Comparison of ENCODE assay signal across 1 cellular context in genomic region chr2:66443183-66443976, GRCh38.
TF ChIP-seq lines count a peak whose summit lies in the region.

No MANE protein-coding gene starts in this region.

TF ChIP-seq in HepG2, 621 proteins besides CTCF, POLR2A, EP300 and RAD21 (continued from another document):
- TF ChIP-seq, protein P1, sequence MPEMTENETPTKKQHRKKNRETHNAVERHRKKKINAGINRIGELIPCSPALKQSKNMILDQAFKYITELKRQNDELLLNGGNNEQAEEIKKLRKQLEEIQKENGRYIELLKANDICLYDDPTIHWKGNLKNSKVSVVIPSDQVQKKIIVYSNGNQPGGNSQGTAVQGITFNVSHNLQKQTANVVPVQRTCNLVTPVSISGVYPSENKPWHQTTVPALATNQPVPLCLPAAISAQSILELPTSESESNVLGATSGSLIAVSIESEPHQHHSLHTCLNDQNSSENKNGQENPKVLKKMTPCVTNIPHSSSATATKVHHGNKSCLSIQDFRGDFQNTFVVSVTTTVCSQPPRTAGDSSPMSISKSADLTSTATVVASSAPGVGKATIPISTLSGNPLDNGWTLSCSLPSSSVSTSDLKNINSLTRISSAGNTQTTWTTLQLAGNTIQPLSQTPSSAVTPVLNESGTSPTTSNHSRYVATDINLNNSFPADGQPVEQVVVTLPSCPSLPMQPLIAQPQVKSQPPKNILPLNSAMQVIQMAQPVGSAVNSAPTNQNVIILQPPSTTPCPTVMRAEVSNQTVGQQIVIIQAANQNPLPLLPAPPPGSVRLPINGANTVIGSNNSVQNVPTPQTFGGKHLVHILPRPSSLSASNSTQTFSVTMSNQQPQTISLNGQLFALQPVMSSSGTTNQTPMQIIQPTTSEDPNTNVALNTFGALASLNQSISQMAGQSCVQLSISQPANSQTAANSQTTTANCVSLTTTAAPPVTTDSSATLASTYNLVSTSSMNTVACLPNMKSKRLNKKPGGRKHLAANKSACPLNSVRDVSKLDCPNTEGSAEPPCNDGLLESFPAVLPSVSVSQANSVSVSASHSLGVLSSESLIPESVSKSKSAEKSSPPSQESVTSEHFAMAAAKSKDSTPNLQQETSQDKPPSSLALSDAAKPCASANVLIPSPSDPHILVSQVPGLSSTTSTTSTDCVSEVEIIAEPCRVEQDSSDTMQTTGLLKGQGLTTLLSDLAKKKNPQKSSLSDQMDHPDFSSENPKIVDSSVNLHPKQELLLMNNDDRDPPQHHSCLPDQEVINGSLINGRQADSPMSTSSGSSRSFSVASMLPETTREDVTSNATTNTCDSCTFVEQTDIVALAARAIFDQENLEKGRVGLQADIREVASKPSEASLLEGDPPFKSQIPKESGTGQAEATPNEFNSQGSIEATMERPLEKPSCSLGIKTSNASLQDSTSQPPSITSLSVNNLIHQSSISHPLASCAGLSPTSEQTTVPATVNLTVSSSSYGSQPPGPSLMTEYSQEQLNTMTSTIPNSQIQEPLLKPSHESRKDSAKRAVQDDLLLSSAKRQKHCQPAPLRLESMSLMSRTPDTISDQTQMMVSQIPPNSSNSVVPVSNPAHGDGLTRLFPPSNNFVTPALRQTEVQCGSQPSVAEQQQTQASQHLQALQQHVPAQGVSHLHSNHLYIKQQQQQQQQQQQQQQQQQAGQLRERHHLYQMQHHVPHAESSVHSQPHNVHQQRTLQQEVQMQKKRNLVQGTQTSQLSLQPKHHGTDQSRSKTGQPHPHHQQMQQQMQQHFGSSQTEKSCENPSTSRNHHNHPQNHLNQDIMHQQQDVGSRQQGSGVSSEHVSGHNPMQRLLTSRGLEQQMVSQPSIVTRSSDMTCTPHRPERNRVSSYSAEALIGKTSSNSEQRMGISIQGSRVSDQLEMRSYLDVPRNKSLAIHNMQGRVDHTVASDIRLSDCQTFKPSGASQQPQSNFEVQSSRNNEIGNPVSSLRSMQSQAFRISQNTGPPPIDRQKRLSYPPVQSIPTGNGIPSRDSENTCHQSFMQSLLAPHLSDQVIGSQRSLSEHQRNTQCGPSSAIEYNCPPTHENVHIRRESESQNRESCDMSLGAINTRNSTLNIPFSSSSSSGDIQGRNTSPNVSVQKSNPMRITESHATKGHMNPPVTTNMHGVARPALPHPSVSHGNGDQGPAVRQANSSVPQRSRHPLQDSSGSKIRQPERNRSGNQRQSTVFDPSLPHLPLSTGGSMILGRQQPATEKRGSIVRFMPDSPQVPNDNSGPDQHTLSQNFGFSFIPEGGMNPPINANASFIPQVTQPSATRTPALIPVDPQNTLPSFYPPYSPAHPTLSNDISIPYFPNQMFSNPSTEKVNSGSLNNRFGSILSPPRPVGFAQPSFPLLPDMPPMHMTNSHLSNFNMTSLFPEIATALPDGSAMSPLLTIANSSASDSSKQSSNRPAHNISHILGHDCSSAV (CRISPR knock-in tag; IDR thresholded peaks at IDR 0.05; ENCODE audit: borderline replicate concordance) = no peak
- TF ChIP-seq ISX (CRISPR knock-in tag; conservative IDR thresholded peaks at IDR 0.05) (no peak), SNAI1 (CRISPR knock-in tag; IDR thresholded peaks at IDR 0.05; ENCODE audit: borderline replicate concordance) (no peak), ZZZ3 (CRISPR knock-in tag; IDR thresholded peaks at IDR 0.05; ENCODE audit: borderline replicate concordance) (no peak), CC2D1A (CRISPR knock-in tag; IDR thresholded peaks at IDR 0.05) (no peak), BHLHE40 (IDR thresholded peaks at IDR 0.05; ENCODE audit: low read length) (no peak), PTBP1 (IDR thresholded peaks at IDR 0.05; ENCODE audit: low read depth, low read length, poor library complexity, severe bottlenecking) (no peak), ZNF816 (CRISPR knock-in tag; IDR thresholded peaks at IDR 0.05; ENCODE audit: borderline replicate concordance) (no peak), KLF16 (CRISPR knock-in tag; IDR thresholded peaks at IDR 0.05) (no peak), MBD4 (IDR thresholded peaks at IDR 0.05; ENCODE audit: borderline replicate concordance, low read length) (no peak), ZBTB33 (CRISPR knock-in tag; IDR thresholded peaks at IDR 0.05) (no peak), TAF1 (CRISPR knock-in tag; IDR thresholded peaks at IDR 0.05) (no peak), NFE2L2 (IDR thresholded peaks at IDR 0.05; ENCODE audit: low read length) (no peak), ZNF609 (CRISPR knock-in tag; IDR thresholded peaks at IDR 0.05; ENCODE audit: borderline replicate concordance) (no peak), ZNF296 (CRISPR knock-in tag; conservative IDR thresholded peaks at IDR 0.05) (no peak), GABPA (IDR thresholded peaks at IDR 0.05; ENCODE audit: low read depth, low read length) (no peak), GABPA (CRISPR knock-in tag; IDR thresholded peaks at IDR 0.05; ENCODE audit: low read depth) (no peak)
- TF ChIP-seq, protein P2, sequence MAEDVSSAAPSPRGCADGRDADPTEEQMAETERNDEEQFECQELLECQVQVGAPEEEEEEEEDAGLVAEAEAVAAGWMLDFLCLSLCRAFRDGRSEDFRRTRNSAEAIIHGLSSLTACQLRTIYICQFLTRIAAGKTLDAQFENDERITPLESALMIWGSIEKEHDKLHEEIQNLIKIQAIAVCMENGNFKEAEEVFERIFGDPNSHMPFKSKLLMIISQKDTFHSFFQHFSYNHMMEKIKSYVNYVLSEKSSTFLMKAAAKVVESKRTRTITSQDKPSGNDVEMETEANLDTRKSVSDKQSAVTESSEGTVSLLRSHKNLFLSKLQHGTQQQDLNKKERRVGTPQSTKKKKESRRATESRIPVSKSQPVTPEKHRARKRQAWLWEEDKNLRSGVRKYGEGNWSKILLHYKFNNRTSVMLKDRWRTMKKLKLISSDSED (CRISPR knock-in tag; IDR thresholded peaks at IDR 0.05) = no peak
